In genomic region chr3:32780071-32780734, GRCh38 we compare ENCODE assay signal across 10 cellular contexts. TPM values are rescaled to one million over a fixed set of nuclear protein-coding genes. Genes with fewer than 3 reads are reported as not detected.
DNase-seq lines count a peak whose midpoint lies in the region; ATAC-seq and TF ChIP-seq lines count a peak whose summit lies in the region.
"Had no signal": no experiment of that assay in that cellular context is flagged by ENCODE, and none has a peak within 500 bp of the region (broad histone marks: within the 10 kb centered on the region; RNA-seq: fewer than 3 reads in every experiment).

No MANE protein-coding gene starts in this region.

- peak overlapping the region; percentile 70; the same call in 1 of the 2 replicates for H3K27ac ChIP-seq in VCaP
- peak overlapping the region; percentile 93 for H3K27ac ChIP-seq in hepatocyte
- H3K27ac ChIP-seq in gastrocnemius medialis: no peak overlapping the region
- H3K27ac ChIP-seq: neutrophil had no signal

- 46% methylated on average over 9 of the region's 10 CpGs for WGBS in hepatocyte (ENCODE audit: low lambda C conversion rate, missing lambda C conversion rate)

- H3K36me3 ChIP-seq in hepatocyte (replicated peaks; ENCODE audit: insufficient read depth, low read depth) (no peaks in the 10 kb centered on the region), gastrocnemius medialis (peaks cover 0 to under 1% of the 10 kb centered on the region in 2 donors)

- no peaks in the 10 kb centered on the region for H3K36me3 Mint-ChIP-seq in activated CD4-positive, alpha-beta T cell treated with anti-CD3 and anti-CD28 coated beads for 36 hours (ENCODE audit: low read depth)

- H3K27me3 ChIP-seq in hepatocyte: no peaks in the 10 kb centered on the region
- H3K27me3 ChIP-seq in gastrocnemius medialis: no peaks in the 10 kb centered on the region

- POLR2A ChIA-PET in activated CD4-positive, alpha-beta T cell treated with anti-CD3 and anti-CD28 coated beads for 36 hours (lab: Charles Lee): no interaction called here

- no peak for DNase-seq in activated CD4-positive, alpha-beta T cell treated with anti-CD3 and anti-CD28 coated beads for 36 hours
- no peak for DNase-seq in activated CD4-positive, alpha-beta T cell treated with anti-CD3 and anti-CD28 coated beads for 48 hours
- no peak for DNase-seq in hepatocyte (ENCODE audit: low spot score)
- no peak for DNase-seq in gastrocnemius medialis
- DNase-seq in foreskin melanocyte: no peak
- no peak for DNase-seq in iPS-NIHi11 (ENCODE audit: low spot score)

- no peak for TF ChIP-seq POLR2A in gastrocnemius medialis (IDR thresholded peaks at IDR 0.05)

- intact Hi-C loops in activated CD4-positive, alpha-beta T cell treated with anti-CD3 and anti-CD28 coated beads for 36 hours (cut with DNase I, micrococcal nuclease): loop anchor here (2.0 to 5.0 kb wide), 3 partner anchors 95 to 269 kb away; partner anchors contain the start of gene CNOT10 (in 1 of the 2)
- intact Hi-C loops in gastrocnemius medialis (cut with DNase I; ENCODE audit: low total_unique reads): no loop called here

- peaks cover 12% of the 10 kb centered on the region for H3K27me3 Mint-ChIP-seq in activated CD4-positive, alpha-beta T cell treated with anti-CD3 and anti-CD28 coated beads for 36 hours

- ATAC-seq in activated CD4-positive, alpha-beta T cell treated with anti-CD3 and anti-CD28 coated beads for 36 hours: no peak
- ATAC-seq in gastrocnemius medialis (no peak), HG02981 (IDR thresholded peaks at IDR 0.05; ENCODE audit: unreplicated experiment) (no peak)

- in situ Hi-C loops in gastrocnemius medialis (cut with MboI; ENCODE audit: low sequenced_read_pairs in 4 of 4): no loop called here

- H3K4me1 Mint-ChIP-seq in activated CD4-positive, alpha-beta T cell treated with anti-CD3 and anti-CD28 coated beads for 36 hours: peaks cover 10% of the 10 kb centered on the region

- no peaks in the 10 kb centered on the region for H3K79me2 ChIP-seq in hepatocyte

- H3K4me3 ChIP-seq in hepatocyte (no peak overlapping the region), gastrocnemius medialis (peak overlapping the region in 3 of 4 donors; percentile 61 to 85 (median 70))

- H3K4me2 ChIP-seq in hepatocyte: peak overlapping the region; percentile 89

- H3K9me2 ChIP-seq in hepatocyte (replicated peaks; ENCODE audit: insufficient read depth): no peaks in the 10 kb centered on the region

- H3K9me3 Mint-ChIP-seq in activated CD4-positive, alpha-beta T cell treated with anti-CD3 and anti-CD28 coated beads for 36 hours (ENCODE audit: low read depth): no peaks in the 10 kb centered on the region

- CTCF ChIA-PET in activated CD4-positive, alpha-beta T cell treated with anti-CD3 and anti-CD28 coated beads for 36 hours (lab: Charles Lee): interaction anchor here (0.6 to 2.2 kb wide), 6 partner anchors 8 to 563 kb away, joined by 3 to 14 read pairs (median 3); no protein-coding TSS in a partner anchor

- H2AFZ ChIP-seq in hepatocyte: peak overlapping the region; percentile 71

- H3K4me1 ChIP-seq in hepatocyte (ENCODE audit: insufficient read depth) (no peaks in the 10 kb centered on the region), gastrocnemius medialis (peaks cover 0 to 5% of the 10 kb centered on the region in 2 donors)

- TF ChIP-seq CTCF in VCaP (conservative IDR thresholded peaks at IDR 0.05) (no peak), hepatocyte (IDR thresholded peaks at IDR 0.05; ENCODE audit: poor library complexity) (no peak), gastrocnemius medialis (IDR thresholded peaks at IDR 0.05 in 4 of 5, conservative IDR thresholded peaks at IDR 0.05 in 1 of 5) (no peak)

- H3K9me3 ChIP-seq in hepatocyte (ENCODE audit: low read depth) (no peaks in the 10 kb centered on the region), gastrocnemius medialis (no peaks in the 10 kb centered on the region)
- H3K9me3 ChIP-seq: neutrophil had no signal

- H4K20me1 ChIP-seq in hepatocyte (ENCODE audit: insufficient read depth, poor library complexity, severe bottlenecking): no peaks in the 10 kb centered on the region

- no peak overlapping the region for H3K27ac Mint-ChIP-seq in activated CD4-positive, alpha-beta T cell treated with anti-CD3 and anti-CD28 coated beads for 36 hours

- H3K4me3 Mint-ChIP-seq in activated CD4-positive, alpha-beta T cell treated with anti-CD3 and anti-CD28 coated beads for 36 hours: peak overlapping the region; percentile 79

RNA-seq across cellular contexts. Expression of gene TRIM71, which starts 37.6 kb away (rescaled TPM):
- under 1 TPM; 0.02 to 0.04 TPM for total RNA-seq in activated CD4-positive, alpha-beta T cell treated with anti-CD3 and anti-CD28 coated beads for 36 hours
- total RNA-seq in hepatocyte (11.5 and 14.5 TPM in 2 replicates), gastrocnemius medialis (not detected)
- polyA plus RNA-seq in hepatocyte: 1.9 and 2.5 TPM in 2 replicates
- total RNA-seq: HT-29 had no signal

Comparison
In these comparisons a context has a peak if more than half of its experiments do, and no peak if none do; other contexts are left out.
1. H3K27ac ChIP-seq: peak in VCaP (single experiment) and hepatocyte (single experiment); none in gastrocnemius medialis (0 of 4).
2. RNA of gene TRIM71, which starts 37.6 kb away (total RNA-seq): 11.5 to 14.5 TPM in hepatocyte; 0.02 to 0.04 TPM in activated CD4-positive, alpha-beta T cell treated with anti-CD3 and anti-CD28 coated beads for 36 hours and not detected in gastrocnemius medialis; every median in the first group is over 10 times any median in the second.